Comparison of ENCODE assay signal across 1 cellular context in the genomic region with DNA sequence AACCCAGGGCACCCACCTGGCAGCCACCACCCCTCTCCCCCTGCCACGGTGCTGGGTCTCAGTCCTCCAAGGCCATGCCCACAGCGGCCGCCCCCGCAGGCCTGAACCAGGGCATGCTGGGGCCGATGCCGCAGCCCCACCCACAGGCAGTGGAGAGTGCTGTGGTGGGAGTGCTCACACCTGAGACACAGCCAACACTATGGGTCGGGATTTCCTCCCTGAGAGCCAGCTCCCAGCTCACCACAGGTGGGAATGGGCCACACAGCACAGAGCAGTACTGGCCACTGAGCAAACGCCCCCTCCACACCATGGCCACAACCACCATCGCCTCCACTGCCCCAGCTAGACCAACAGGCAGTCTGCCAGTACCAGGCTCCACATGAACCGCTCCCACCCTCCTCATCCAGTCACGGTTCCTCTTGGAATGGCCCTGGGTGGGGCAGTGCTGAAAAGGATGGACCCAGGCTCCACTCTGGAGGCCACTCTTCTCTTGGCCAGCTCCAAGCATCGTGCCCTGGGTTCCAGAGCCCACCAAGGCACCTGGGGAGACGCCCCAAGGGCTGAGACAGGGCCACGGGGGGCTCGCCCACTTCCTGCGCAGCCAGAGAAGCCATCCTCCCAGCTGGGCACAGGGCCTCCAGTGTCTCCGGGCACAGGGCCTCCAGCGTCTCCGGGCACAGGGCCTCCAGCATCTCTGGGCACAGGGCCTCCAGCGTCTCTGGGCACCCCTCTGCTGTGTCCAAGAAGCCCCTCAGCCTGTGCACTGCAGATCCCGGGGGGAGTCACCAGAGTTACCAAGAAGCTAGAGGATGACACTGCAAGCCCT.
TF ChIP-seq lines count a peak whose summit lies in the region.

No MANE protein-coding gene starts in this region.

TF ChIP-seq in GM12878, 131 proteins besides CTCF, POLR2A, EP300 and RAD21 (continued from another document):
- TF ChIP-seq, protein P1, sequence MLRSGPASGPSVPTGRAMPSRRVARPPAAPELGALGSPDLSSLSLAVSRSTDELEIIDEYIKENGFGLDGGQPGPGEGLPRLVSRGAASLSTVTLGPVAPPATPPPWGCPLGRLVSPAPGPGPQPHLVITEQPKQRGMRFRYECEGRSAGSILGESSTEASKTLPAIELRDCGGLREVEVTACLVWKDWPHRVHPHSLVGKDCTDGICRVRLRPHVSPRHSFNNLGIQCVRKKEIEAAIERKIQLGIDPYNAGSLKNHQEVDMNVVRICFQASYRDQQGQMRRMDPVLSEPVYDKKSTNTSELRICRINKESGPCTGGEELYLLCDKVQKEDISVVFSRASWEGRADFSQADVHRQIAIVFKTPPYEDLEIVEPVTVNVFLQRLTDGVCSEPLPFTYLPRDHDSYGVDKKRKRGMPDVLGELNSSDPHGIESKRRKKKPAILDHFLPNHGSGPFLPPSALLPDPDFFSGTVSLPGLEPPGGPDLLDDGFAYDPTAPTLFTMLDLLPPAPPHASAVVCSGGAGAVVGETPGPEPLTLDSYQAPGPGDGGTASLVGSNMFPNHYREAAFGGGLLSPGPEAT (IDR thresholded peaks at IDR 0.05; ENCODE audit: low read depth): no peak
- TF ChIP-seq MTA2 (IDR thresholded peaks at IDR 0.05; ENCODE audit: low read depth) (no peak), GABPA (IDR thresholded peaks at IDR 0.05; ENCODE audit: low read depth) (no peak), POU2F2 (IDR thresholded peaks at IDR 0.05; ENCODE audit: borderline replicate concordance, low read depth, low read length) (no peak), HCFC1 (IDR thresholded peaks at IDR 0.05; ENCODE audit: low read length) (no peak), TBL1XR1 (IDR thresholded peaks at IDR 0.05; ENCODE audit: low read depth, low read length) (no peak), ATF7 (IDR thresholded peaks at IDR 0.05; ENCODE audit: low read depth) (no peak), FOXM1 (IDR thresholded peaks at IDR 0.05; ENCODE audit: low read depth, low read length) (no peak), CREB1 (IDR thresholded peaks at IDR 0.05; ENCODE audit: low read depth) (no peak), PAX5 (IDR thresholded peaks at IDR 0.05; ENCODE audit: borderline replicate concordance, low read depth, low read length) (no peak), SMC3 (IDR thresholded peaks at IDR 0.05; ENCODE audit: borderline replicate concordance, low read length) (no peak), STAT1 (conservative IDR thresholded peaks at IDR 0.05) (no peak), SIN3A (IDR thresholded peaks at IDR 0.05; ENCODE audit: low read depth, low read length) (no peak)
- TF ChIP-seq, protein P2, sequence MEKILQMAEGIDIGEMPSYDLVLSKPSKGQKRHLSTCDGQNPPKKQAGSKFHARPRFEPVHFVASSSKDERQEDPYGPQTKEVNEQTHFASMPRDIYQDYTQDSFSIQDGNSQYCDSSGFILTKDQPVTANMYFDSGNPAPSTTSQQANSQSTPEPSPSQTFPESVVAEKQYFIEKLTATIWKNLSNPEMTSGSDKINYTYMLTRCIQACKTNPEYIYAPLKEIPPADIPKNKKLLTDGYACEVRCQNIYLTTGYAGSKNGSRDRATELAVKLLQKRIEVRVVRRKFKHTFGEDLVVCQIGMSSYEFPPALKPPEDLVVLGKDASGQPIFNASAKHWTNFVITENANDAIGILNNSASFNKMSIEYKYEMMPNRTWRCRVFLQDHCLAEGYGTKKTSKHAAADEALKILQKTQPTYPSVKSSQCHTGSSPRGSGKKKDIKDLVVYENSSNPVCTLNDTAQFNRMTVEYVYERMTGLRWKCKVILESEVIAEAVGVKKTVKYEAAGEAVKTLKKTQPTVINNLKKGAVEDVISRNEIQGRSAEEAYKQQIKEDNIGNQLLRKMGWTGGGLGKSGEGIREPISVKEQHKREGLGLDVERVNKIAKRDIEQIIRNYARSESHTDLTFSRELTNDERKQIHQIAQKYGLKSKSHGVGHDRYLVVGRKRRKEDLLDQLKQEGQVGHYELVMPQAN (conservative IDR thresholded peaks at IDR 0.05): no peak
- TF ChIP-seq, protein P3, sequence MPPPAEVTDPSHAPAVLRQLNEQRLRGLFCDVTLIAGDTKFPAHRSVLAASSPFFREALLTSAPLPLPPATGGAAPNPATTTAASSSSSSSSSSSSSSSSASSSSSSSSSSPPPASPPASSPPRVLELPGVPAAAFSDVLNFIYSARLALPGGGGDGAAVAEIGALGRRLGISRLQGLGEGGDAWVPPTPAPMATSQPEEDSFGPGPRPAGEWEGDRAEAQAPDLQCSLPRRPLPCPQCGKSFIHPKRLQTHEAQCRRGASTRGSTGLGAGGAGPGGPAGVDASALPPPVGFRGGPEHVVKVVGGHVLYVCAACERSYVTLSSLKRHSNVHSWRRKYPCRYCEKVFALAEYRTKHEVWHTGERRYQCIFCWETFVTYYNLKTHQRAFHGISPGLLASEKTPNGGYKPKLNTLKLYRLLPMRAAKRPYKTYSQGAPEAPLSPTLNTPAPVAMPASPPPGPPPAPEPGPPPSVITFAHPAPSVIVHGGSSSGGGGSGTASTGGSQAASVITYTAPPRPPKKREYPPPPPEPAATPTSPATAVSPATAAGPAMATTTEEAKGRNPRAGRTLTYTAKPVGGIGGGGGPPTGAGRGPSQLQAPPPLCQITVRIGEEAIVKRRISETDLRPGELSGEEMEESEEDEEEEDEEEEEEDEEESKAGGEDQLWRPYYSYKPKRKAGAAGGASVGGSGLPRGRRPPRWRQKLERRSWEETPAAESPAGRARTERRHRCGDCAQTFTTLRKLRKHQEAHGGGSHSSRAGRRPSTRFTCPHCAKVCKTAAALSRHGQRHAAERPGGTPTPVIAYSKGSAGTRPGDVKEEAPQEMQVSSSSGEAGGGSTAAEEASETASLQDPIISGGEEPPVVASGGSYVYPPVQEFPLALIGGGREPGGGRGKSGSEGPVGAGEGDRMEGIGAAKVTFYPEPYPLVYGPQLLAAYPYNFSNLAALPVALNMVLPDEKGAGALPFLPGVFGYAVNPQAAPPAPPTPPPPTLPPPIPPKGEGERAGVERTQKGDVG (CRISPR knock-in tag; IDR thresholded peaks at IDR 0.05): no peak
- TF ChIP-seq, protein P4, sequence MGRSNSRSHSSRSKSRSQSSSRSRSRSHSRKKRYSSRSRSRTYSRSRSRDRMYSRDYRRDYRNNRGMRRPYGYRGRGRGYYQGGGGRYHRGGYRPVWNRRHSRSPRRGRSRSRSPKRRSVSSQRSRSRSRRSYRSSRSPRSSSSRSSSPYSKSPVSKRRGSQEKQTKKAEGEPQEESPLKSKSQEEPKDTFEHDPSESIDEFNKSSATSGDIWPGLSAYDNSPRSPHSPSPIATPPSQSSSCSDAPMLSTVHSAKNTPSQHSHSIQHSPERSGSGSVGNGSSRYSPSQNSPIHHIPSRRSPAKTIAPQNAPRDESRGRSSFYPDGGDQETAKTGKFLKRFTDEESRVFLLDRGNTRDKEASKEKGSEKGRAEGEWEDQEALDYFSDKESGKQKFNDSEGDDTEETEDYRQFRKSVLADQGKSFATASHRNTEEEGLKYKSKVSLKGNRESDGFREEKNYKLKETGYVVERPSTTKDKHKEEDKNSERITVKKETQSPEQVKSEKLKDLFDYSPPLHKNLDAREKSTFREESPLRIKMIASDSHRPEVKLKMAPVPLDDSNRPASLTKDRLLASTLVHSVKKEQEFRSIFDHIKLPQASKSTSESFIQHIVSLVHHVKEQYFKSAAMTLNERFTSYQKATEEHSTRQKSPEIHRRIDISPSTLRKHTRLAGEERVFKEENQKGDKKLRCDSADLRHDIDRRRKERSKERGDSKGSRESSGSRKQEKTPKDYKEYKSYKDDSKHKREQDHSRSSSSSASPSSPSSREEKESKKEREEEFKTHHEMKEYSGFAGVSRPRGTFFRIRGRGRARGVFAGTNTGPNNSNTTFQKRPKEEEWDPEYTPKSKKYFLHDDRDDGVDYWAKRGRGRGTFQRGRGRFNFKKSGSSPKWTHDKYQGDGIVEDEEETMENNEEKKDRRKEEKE (IDR thresholded peaks at IDR 0.05): no peak
- TF ChIP-seq, protein P5, sequence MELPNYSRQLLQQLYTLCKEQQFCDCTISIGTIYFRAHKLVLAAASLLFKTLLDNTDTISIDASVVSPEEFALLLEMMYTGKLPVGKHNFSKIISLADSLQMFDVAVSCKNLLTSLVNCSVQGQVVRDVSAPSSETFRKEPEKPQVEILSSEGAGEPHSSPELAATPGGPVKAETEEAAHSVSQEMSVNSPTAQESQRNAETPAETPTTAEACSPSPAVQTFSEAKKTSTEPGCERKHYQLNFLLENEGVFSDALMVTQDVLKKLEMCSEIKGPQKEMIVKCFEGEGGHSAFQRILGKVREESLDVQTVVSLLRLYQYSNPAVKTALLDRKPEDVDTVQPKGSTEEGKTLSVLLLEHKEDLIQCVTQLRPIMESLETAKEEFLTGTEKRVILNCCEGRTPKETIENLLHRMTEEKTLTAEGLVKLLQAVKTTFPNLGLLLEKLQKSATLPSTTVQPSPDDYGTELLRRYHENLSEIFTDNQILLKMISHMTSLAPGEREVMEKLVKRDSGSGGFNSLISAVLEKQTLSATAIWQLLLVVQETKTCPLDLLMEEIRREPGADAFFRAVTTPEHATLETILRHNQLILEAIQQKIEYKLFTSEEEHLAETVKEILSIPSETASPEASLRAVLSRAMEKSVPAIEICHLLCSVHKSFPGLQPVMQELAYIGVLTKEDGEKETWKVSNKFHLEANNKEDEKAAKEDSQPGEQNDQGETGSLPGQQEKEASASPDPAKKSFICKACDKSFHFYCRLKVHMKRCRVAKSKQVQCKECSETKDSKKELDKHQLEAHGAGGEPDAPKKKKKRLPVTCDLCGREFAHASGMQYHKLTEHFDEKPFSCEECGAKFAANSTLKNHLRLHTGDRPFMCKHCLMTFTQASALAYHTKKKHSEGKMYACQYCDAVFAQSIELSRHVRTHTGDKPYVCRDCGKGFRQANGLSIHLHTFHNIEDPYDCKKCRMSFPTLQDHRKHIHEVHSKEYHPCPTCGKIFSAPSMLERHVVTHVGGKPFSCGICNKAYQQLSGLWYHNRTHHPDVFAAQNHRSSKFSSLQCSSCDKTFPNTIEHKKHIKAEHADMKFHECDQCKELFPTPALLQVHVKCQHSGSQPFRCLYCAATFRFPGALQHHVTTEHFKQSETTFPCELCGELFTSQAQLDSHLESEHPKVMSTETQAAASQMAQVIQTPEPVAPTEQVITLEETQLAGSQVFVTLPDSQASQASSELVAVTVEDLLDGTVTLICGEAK (IDR thresholded peaks at IDR 0.05; ENCODE audit: borderline replicate concordance): no peak
TF ChIP-seq in GM12878: peak in this region for 0.
